In the genomic region with DNA sequence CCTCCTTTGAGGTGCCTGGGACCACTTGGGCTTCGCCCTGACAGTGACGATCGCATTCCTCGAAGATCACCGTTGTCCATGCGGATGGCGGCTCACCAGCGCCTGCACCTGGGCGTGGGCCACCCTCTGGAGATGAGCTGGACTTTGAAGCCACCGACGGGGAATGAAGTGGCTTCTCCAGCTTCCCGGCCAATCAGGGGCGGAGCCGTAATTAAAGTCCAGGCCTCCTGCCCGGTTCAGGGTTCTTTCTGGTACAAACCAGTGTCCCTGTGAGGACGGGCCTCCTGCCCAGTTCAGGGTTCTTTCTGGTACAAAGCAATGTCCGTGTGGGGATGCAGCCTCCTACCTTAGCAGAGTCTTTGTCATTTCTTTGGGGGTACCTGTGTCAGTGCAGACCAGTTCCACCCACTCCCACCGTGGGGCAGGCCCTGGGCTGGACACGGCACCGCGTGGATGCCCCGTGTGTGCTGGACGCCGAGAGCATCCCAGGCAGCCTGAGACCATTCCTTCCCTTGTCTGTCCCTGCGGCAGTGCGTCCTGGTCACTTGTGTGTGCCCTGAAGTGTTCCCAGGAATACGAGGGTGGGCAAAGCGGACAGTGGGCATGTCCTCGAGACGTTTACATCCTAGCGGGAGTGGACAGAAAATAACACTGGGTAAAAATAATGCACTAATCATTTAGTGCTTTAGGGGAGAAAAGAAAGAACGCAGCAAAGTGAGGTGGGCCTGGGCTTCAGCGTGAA, we compare ENCODE assay signal across 20 cellular contexts. TPM values are rescaled to one million over a fixed set of nuclear protein-coding genes. Genes with fewer than 3 reads are reported as not detected.
"Had no signal": no experiment of that assay in that cellular context is flagged by ENCODE, and none has a peak within 500 bp of the region (broad histone marks: within the 10 kb centered on the region; RNA-seq: fewer than 3 reads in every experiment).

No MANE protein-coding gene starts in this region.

- H3K36me3 ChIP-seq: lower lobe of right lung, neutrophil, right lobe of liver had no signal

- ATAC-seq: activated naive CD8-positive, alpha-beta T cell treated with anti-CD3 and anti-CD28 coated beads, Interleukin-2, amount 50 U/mL, for 24 hours; activated T-cell treated with anti-CD3 and anti-CD28 coated beads, Interleukin-2, amount 50 U/mL, for 72 hours; lower lobe of right lung; stimulated activated naive B cell treated with anti-CD40 and anti-IgM and Interleukin-4, amounts not matched to agents 10 μg/mL and 1 μg/mL and 100 μg/mL, for 72 hours; T-helper 17 cell; WTC11 had no signal

- DNase-seq: activated CD4-positive, alpha-beta T cell treated with anti-CD3 and anti-CD28 coated beads, Interleukin-2, amount 10 ng/mL, durations not matched to agents 24 days and 14 days; activated naive CD4-positive, alpha-beta T cell; activated naive CD8-positive, alpha-beta T cell treated with anti-CD3 and anti-CD28 coated beads, Interleukin-2, amount 50 U/mL, for 24 hours; activated T-cell treated with anti-CD3 and anti-CD28 coated beads, Interleukin-2, amount 50 U/mL, for 72 hours; caudate nucleus; cortex of kidney; effector CD8-positive, alpha-beta T cell; lower lobe of right lung; midbrain; stimulated activated naive B cell treated with anti-CD40 and anti-IgM and Interleukin-4, amounts not matched to agents 10 μg/mL and 1 μg/mL and 100 μg/mL, for 72 hours; substantia nigra; T-helper 17 cell; trophoblast cell had no signal

- H3K4me3 ChIP-seq: hepatocyte, lower lobe of right lung, right lobe of liver had no signal

- H3K9me3 ChIP-seq: lower lobe of right lung, neutrophil, right lobe of liver had no signal

- H3K27ac ChIP-seq: epithelial cell of prostate, hepatocyte, lower lobe of right lung, neutrophil, right lobe of liver had no signal

- H3K27me3 ChIP-seq: hepatocyte, right lobe of liver had no signal

- H3K4me1 ChIP-seq: right lobe of liver had no signal

RNA-seq across cellular contexts. Expression of gene KCNG2, which starts 55.0 kb away (rescaled TPM):
- total RNA-seq: activated CD4-positive, alpha-beta T cell treated with anti-CD3 and anti-CD28 coated beads, Interleukin-2, amount 10 ng/mL, durations not matched to agents 24 days and 14 days; activated T-cell treated with anti-CD3 and anti-CD28 coated beads, Interleukin-2, amount 50 U/mL, for 72 hours; hepatocyte; kidney epithelial cell; progenitor cell of endocrine pancreas; right lobe of liver; T-helper 17 cell had no signal
- polyA plus RNA-seq: hepatocyte had no signal
